16 cellular contexts compared by ENCODE assay signal in genomic region chr16:67923414-67924127, GRCh38. TPM values are rescaled to one million over a fixed set of nuclear protein-coding genes. Genes with fewer than 3 reads are reported as not detected.
DNase-seq lines count a peak whose midpoint lies in the region; ATAC-seq, FAIRE-seq and TF ChIP-seq lines count a peak whose summit lies in the region.
"Had no signal": no experiment of that assay in that cellular context is flagged by ENCODE, and none has a peak within 500 bp of the region (broad histone marks: within the 10 kb centered on the region; RNA-seq: fewer than 3 reads in every experiment).

No MANE protein-coding gene starts in this region.

- H3K4me1 ChIP-seq in esophagus squamous epithelium: peaks cover 9 to 75% (median 16%) of the 10 kb centered on the region in 3 donors
- H3K4me1 ChIP-seq: colonic mucosa had no signal

- no peak overlapping the region for H3K4me3 ChIP-seq in bronchial epithelial cell (ENCODE audit: low read depth, low read length)
- no peak overlapping the region for H3K4me3 ChIP-seq in esophagus squamous epithelium
- H3K4me3 ChIP-seq: colonic mucosa, MG63, skin epidermis, upper lobe of right lung had no signal

- H3K27ac ChIP-seq in esophagus squamous epithelium: peak overlapping the region in 2 of 4 donors; percentile 6 to 32
- H3K27ac ChIP-seq: colonic mucosa, upper lobe of right lung had no signal

- intact Hi-C loops in esophagus squamous epithelium (cut with DNase I): loop anchor here (5.0 kb wide), 1 partner anchor 41 kb away; the partner anchor contains the start of gene NRN1L

- TF ChIP-seq POLR2A in esophagus squamous epithelium (IDR thresholded peaks at IDR 0.05): no peak

- no peak for ATAC-seq in HG03521 (IDR thresholded peaks at IDR 0.05; ENCODE audit: unreplicated experiment)
- ATAC-seq: upper lobe of right lung had no signal

- DNase-seq in DMS 273 (lab: John Stamatoyannopoulos, UW; ENCODE audit: unreplicated experiment) (peak; percentile 40), DMS 273 treated with DMSO at 0.1 percent for 48 hours (lab: John Stamatoyannopoulos, UW) (no peak), NCI-H1105 treated with DMSO at 0.1 percent for 48 hours (lab: John Stamatoyannopoulos, UW) (peak; percentile 59), bronchial epithelial cell (ENCODE audit: low read depth) (no peak), occipital lobe (lab: John Stamatoyannopoulos, UW) (peak; percentile 47), esophagus squamous epithelium (lab: John Stamatoyannopoulos, UW) (no peak), KBM-7 (no peak)
- DNase-seq: 8988T; activated CD4-positive, alpha-beta T cell treated with anti-CD3 and anti-CD28 coated beads for 1 hour; Calu3; colonic mucosa; islet precursor cell; MG63; upper lobe of right lung had no signal

- H3K36me3 ChIP-seq in bronchial epithelial cell (ENCODE audit: control insufficient read depth, insufficient read depth, low read length) (peaks cover 8% of the 10 kb centered on the region), esophagus squamous epithelium (peaks cover 0 to 49% (median 14%) of the 10 kb centered on the region in 3 donors)
- H3K36me3 ChIP-seq: colonic mucosa, MG63 had no signal

- no peaks in the 10 kb centered on the region for H3K9me3 ChIP-seq in esophagus squamous epithelium
- H3K9me3 ChIP-seq: colonic mucosa, MG63, upper lobe of right lung had no signal

- 46 to 70% methylated on average over 2 to 8 of the region's 10 CpGs for WGBS in esophagus squamous epithelium, 2 donors

- in situ Hi-C loops in KBM-7 (cut with MboI; ENCODE audit: low pct_unique_long_range_greater_than_20kb, low sequenced_read_pairs): no loop called here

- H3K27me3 ChIP-seq in bronchial epithelial cell (ENCODE audit: control insufficient read depth, insufficient read depth, low read length): no peaks in the 10 kb centered on the region
- H3K27me3 ChIP-seq in esophagus squamous epithelium: no peaks in the 10 kb centered on the region
- H3K27me3 ChIP-seq: colonic mucosa, MG63, upper lobe of right lung had no signal

- TF ChIP-seq CTCF in bronchial epithelial cell (IDR thresholded peaks at IDR 0.05; ENCODE audit: insufficient read depth, low read length, severe bottlenecking): no peak
- no peak for TF ChIP-seq CTCF in esophagus squamous epithelium (IDR thresholded peaks at IDR 0.05)

- peak; percentile 28 for FAIRE-seq in bronchial epithelial cell (lab: Jason Lieb, UNC)

RNA-seq across cellular contexts. Expression of gene CTRL, which starts 8.1 kb away (rescaled TPM):
- 0.26 TPM in 2 replicates for total RNA-seq in bronchial epithelial cell
- 1.4 TPM for total RNA-seq in occipital lobe
- 1 to 10 TPM in 2 of 4 donors, not detected in 2; 1.2 to 1.8 TPM for total RNA-seq in esophagus squamous epithelium

RNA-seq across cellular contexts. Expression of gene PSMB10, which starts 13.1 kb away (rescaled TPM):
- 16.3 and 23.7 TPM in 2 replicates for total RNA-seq in bronchial epithelial cell
- total RNA-seq in occipital lobe: 13.3 TPM
- 10 to 100 TPM; 20.7 to 28.4 (median 25.3) TPM for total RNA-seq in esophagus squamous epithelium

RNA-seq across cellular contexts. Expression of gene LCAT, which starts 20.3 kb away (rescaled TPM):
- total RNA-seq in bronchial epithelial cell (1.6 and 1.7 TPM in 2 replicates), occipital lobe (0.47 TPM), esophagus squamous epithelium (10 to 100 TPM in 1 of 4 donors, 1 to 10 TPM in 3; 1.2 to 12.4 (median 3.8) TPM)

RNA-seq across cellular contexts. Expression of gene PSKH1, which starts 30.5 kb away (rescaled TPM):
- total RNA-seq in bronchial epithelial cell (13.2 and 15.5 TPM in 2 replicates), occipital lobe (5.1 TPM), esophagus squamous epithelium (10 to 100 TPM in 3 of 4 donors, 1 to 10 TPM in 1; 8.5 to 18.3 (median 13.8) TPM)

RNA-seq across cellular contexts. Expression of gene NRN1L, which starts 38.9 kb away (rescaled TPM):
- total RNA-seq in bronchial epithelial cell: not detected in 2 replicates
- not detected for total RNA-seq in occipital lobe
- under 1 TPM in 2 of 4 donors, not detected in 2; 0.57 to 0.99 TPM for total RNA-seq in esophagus squamous epithelium
- total RNA-seq: Calu3 had no signal

Comparison
In these comparisons a context has a peak if more than half of its experiments do, and no peak if none do; other contexts are left out.
1. DNase-seq: peak in DMS 273 (single experiment), NCI-H1105 treated with DMSO at 0.1 percent for 48 hours (single experiment) and occipital lobe (single experiment); none in DMS 273 treated with DMSO at 0.1 percent for 48 hours (single experiment), bronchial epithelial cell (single experiment), esophagus squamous epithelium (single experiment) and KBM-7 (single experiment).